8 cellular contexts compared by ENCODE assay signal in the genomic region with DNA sequence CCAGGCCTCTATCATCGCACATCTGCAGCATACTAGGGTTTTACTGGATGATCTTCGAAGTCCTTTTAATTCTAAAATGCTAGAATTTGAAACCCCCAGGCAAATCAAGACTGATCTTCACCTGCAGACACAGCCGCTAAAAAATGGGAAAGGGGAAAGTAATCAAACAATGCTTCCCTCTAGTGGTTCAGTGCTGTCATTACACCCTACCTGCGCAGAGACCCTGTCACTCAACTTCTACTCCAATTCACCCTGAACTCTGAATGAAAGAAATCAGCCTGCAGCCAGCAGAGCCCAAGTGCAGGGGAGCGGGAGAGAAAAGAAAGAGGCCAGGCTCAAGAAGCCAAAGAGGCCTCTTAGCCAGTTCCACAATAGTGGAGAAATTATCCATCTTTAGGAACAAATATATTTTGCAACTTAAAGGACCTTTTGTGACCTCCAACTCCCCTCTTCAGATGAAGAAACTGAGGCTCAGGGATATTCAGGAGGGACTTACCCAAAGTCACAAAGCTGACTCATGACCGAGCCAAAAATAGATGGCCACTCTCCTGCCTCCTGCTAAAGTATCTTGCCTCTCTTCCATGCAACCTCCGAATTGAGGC. TPM values are rescaled to one million over a fixed set of nuclear protein-coding genes. Genes with fewer than 3 reads are reported as not detected.
DNase-seq lines count a peak whose midpoint lies in the region; ATAC-seq and TF ChIP-seq lines count a peak whose summit lies in the region.

No MANE protein-coding gene starts in this region.

- no peaks in the 10 kb centered on the region for H3K79me2 ChIP-seq in parathyroid adenoma

- TF ChIP-seq CTCF in foreskin keratinocyte (conservative IDR thresholded peaks at IDR 0.05), result peak; percentile 80
- peak; percentile 75 for TF ChIP-seq CTCF in parathyroid adenoma (IDR thresholded peaks at IDR 0.05)

- H3K4me1 ChIP-seq in foreskin keratinocyte, result no peaks in the 10 kb centered on the region
- H3K4me1 ChIP-seq in parathyroid adenoma, result peaks cover 3% of the 10 kb centered on the region

- H3K4me3 ChIP-seq in parathyroid adenoma (ENCODE audit: low read depth, low read length), result no peak overlapping the region

- no peaks in the 10 kb centered on the region for H3K36me3 ChIP-seq in parathyroid adenoma (ENCODE audit: control insufficient read depth, insufficient read depth, low read length)

- no peak overlapping the region for H3K9ac ChIP-seq in parathyroid adenoma

- H3K4me2 ChIP-seq in parathyroid adenoma (ENCODE audit: low read length), result no peak overlapping the region

- DNase-seq in CD1c-positive myeloid dendritic cell (ENCODE audit: extremely low spot score) (peak; percentile 41), NCI-H526 treated with DMSO at 0.1 percent for 48 hours (lab: John Stamatoyannopoulos, UW) (peak; percentile 56), foreskin keratinocyte (no peak)
- peak; percentile 18 for DNase-seq in activated T-cell treated with anti-CD3 and anti-CD28 coated beads, Interleukin-2, amount 50 U/mL, for 1 hour

- no peak overlapping the region for H2AFZ ChIP-seq in parathyroid adenoma

- H3K27me3 ChIP-seq in foreskin keratinocyte, result no peaks in the 10 kb centered on the region
- H3K27me3 ChIP-seq in parathyroid adenoma (ENCODE audit: control insufficient read depth, insufficient read depth, low read length), result no peaks in the 10 kb centered on the region

- ATAC-seq in GM19351 (IDR thresholded peaks at IDR 0.05; ENCODE audit: unreplicated experiment), result peak; percentile 48
- peak; percentile 45 for ATAC-seq in foreskin keratinocyte
- ATAC-seq in HG02840 (IDR thresholded peaks at IDR 0.05; ENCODE audit: low FRiP score, unreplicated experiment), result no peak
- no peak for ATAC-seq in HG02759 (IDR thresholded peaks at IDR 0.05; ENCODE audit: unreplicated experiment)

- H3K27ac ChIP-seq in foreskin keratinocyte, result no peak overlapping the region
- no peak overlapping the region for H3K27ac ChIP-seq in parathyroid adenoma

- H3K9me3 ChIP-seq in parathyroid adenoma (ENCODE audit: control insufficient read depth, low read length), result no peaks in the 10 kb centered on the region

RNA-seq across cellular contexts. Expression of gene SERGEF, which starts 33.0 kb away (rescaled TPM):
- total RNA-seq in foreskin keratinocyte, result 27.8 and 31.2 TPM in 2 replicates
- 24.3 and 26.2 TPM in 2 replicates for polyA plus RNA-seq in foreskin keratinocyte

Comparison
In these comparisons a context has a peak if more than half of its experiments do, and no peak if none do; other contexts are left out.
1. DNase-seq: peak in CD1c-positive myeloid dendritic cell (single experiment), NCI-H526 treated with DMSO at 0.1 percent for 48 hours (single experiment) and activated T-cell treated with anti-CD3 and anti-CD28 coated beads, Interleukin-2, amount 50 U/mL, for 1 hour (single experiment); none in foreskin keratinocyte (0 of 2).
2. ATAC-seq: peak in GM19351 (single experiment) and foreskin keratinocyte (single experiment); none in HG02840 (single experiment) and HG02759 (single experiment).